ENCODE assay signal across 22 cellular contexts in genomic region chr6:137269347-137269746, GRCh38.
"Had no signal": no experiment of that assay in that cellular context is flagged by ENCODE, and none has a peak within 500 bp of the region (broad histone marks: within the 10 kb centered on the region; RNA-seq: fewer than 3 reads in every experiment).

No MANE protein-coding gene starts in this region.

- H3K9me3 Mint-ChIP-seq: stimulated activated naive CD8-positive, alpha-beta T cell treated with anti-CD3 and anti-CD28 coated beads, Interleukin-15, Interleukin-2, amounts not matched to agents 100 ng/mL and 50 ng/mL, for 24 hours had no signal

- H3K4me1 ChIP-seq: prostate gland had no signal

- H3K4me3 ChIP-seq: coronary artery, gastrocnemius medialis, lung, mucosa of descending colon, prostate gland, right atrium auricular region, sigmoid colon, thoracic aorta, tibial nerve, upper lobe of left lung had no signal

- H3K4me1 Mint-ChIP-seq: nephron progenitor cell had no signal

- H3K27me3 Mint-ChIP-seq: naive B cell; stimulated activated naive B cell treated with anti-CD40 and anti-IgM and Interleukin-4, amounts not matched to agents 10 μg/mL and 1 μg/mL and 100 μg/mL, for 72 hours had no signal

- H3K27ac Mint-ChIP-seq: mesothelial cell of epicardium; nephron progenitor cell; stimulated activated naive B cell treated with anti-CD40 and anti-IgM and Interleukin-4, amounts not matched to agents 10 μg/mL and 1 μg/mL and 100 μg/mL, for 72 hours; stimulated activated naive CD8-positive, alpha-beta T cell treated with anti-CD3 and anti-CD28 coated beads, Interleukin-15, Interleukin-2, amounts not matched to agents 100 ng/mL and 50 ng/mL, for 24 hours had no signal

- H3K9me3 ChIP-seq: gastrocnemius medialis, mucosa of descending colon, prostate gland, right atrium auricular region, sigmoid colon, thoracic aorta, tibial nerve, upper lobe of left lung had no signal

- H3K36me3 ChIP-seq: gastrocnemius medialis, prostate gland, right atrium auricular region, sigmoid colon, thoracic aorta, tibial nerve, upper lobe of left lung had no signal

- H3K27me3 ChIP-seq: gastrocnemius medialis, right atrium auricular region, sigmoid colon, tibial nerve, upper lobe of left lung had no signal

- DNase-seq: dermis blood vessel endothelial cell; gastrocnemius medialis; kidney; mesenchymal stem cell; mucosa of descending colon; naive B cell; nephron progenitor cell; nucleus accumbens; sigmoid colon; stimulated activated CD4-positive, alpha-beta T cell treated with anti-CD3 and anti-CD28 coated beads, Interleukin-4, amount 100 ng/mL, for 4 hours; stimulated activated naive B cell treated with anti-CD40 and anti-IgM and Interleukin-4, amounts not matched to agents 10 μg/mL and 1 μg/mL and 100 μg/mL, for 72 hours; upper lobe of left lung had no signal

- H3K36me3 Mint-ChIP-seq: mesothelial cell of epicardium; naive B cell; stimulated activated naive B cell treated with anti-CD40 and anti-IgM and Interleukin-4, amounts not matched to agents 10 μg/mL and 1 μg/mL and 100 μg/mL, for 72 hours had no signal

- ATAC-seq: gastrocnemius medialis; left lobe of liver; mucosa of descending colon; stimulated activated naive B cell treated with anti-CD40 and anti-IgM and Interleukin-4, amounts not matched to agents 10 μg/mL and 1 μg/mL and 100 μg/mL, for 72 hours had no signal

- H3K4me3 Mint-ChIP-seq: mesothelial cell of epicardium; naive B cell; nephron progenitor cell; stimulated activated naive B cell treated with anti-CD40 and anti-IgM and Interleukin-4, amounts not matched to agents 10 μg/mL and 1 μg/mL and 100 μg/mL, for 72 hours; stimulated activated naive CD8-positive, alpha-beta T cell treated with anti-CD3 and anti-CD28 coated beads, Interleukin-15, Interleukin-2, amounts not matched to agents 100 ng/mL and 50 ng/mL, for 24 hours had no signal

- H3K27ac ChIP-seq: coronary artery, gastrocnemius medialis, prostate gland, right atrium auricular region, sigmoid colon, thoracic aorta, tibial nerve, upper lobe of left lung had no signal

- FAIRE-seq: kidney, urothelium cell line had no signal
